8 cellular contexts compared by ENCODE assay signal in the genomic region with DNA sequence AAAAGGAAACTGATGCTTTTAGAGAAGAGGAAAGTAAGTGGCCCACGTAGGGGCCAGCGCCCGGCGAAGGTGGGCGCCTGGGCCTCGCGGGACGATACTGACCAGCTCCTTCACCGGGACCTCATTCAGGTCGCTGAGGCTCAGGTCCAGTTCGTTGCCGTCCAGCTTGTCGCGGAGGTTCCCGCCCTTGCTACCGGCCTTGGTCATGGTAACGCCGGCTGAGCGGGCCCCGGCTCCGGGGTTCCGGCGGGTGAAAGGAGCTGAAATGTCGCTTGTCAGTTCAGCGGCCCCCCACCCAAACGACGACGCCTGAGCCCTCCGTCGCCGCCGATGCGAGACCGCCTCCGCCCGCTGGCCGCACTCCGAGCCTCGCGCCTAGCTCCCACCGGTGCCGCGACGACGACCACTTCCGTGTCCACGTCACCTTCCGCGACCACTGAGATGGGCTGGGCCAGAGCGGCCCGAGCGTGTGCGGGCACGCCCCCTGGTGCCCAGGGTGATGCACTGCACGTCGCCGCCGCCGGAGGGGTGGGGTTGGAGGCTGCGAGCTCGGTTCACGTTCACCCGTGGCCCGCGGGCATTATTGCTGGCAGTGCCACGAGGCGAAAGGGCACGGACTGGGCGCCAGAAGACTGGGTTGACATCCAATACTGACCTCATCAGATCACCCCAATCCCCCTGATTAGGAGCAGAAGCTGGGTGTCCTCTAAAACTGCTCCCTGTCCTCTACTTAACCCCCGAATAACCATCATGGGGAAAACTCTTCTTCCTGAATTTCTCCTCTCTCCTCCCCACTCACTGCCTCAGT. TPM values are rescaled to one million over a fixed set of nuclear protein-coding genes. Genes with fewer than 3 reads are reported as not detected.
DNase-seq lines count a peak whose midpoint lies in the region; ATAC-seq and TF ChIP-seq lines count a peak whose summit lies in the region.

Gene LRRC59, minus strand, starts transcription at position 413 of the 808 bp plus-strand sequence. Its CDS starts 206 bp downstream, at position 207.

- H3K9me3 Mint-ChIP-seq in activated T-helper 17 cell treated with anti-CD3 and anti-CD28 coated beads, Interleukin-2, amount 50 U/mL, for 72 hours, result no peaks in the 10 kb centered on the region
- H3K9me3 Mint-ChIP-seq in natural killer cell, result no peaks in the 10 kb centered on the region

- ATAC-seq in GM21737 (IDR thresholded peaks at IDR 0.05; ENCODE audit: unreplicated experiment) (peak; percentile 91), natural killer cell (peak; percentile 98 to 100 (median 99))
- ATAC-seq in activated T-helper 17 cell treated with anti-CD3 and anti-CD28 coated beads, Interleukin-2, amount 50 U/mL, for 72 hours (replicated peaks), result peak; percentile 97

- peak within 1 kb of the TSS; percentile 87 for H2AFZ ChIP-seq in KMS-11 (ENCODE audit: low read depth)

- H3K4me3 ChIP-seq in KMS-11 (IDR thresholded peaks at IDR 0.05; ENCODE audit: insufficient read depth, low read depth, low read length) (no peak within 1 kb of the TSS), fibroblast of mammary gland (ENCODE audit: control insufficient read depth, low read depth, low read length) (peak within 1 kb of the TSS; percentile 99)

- no peaks in the 10 kb centered on the region for H3K27me3 Mint-ChIP-seq in activated T-helper 17 cell treated with anti-CD3 and anti-CD28 coated beads, Interleukin-2, amount 50 U/mL, for 72 hours
- H3K27me3 Mint-ChIP-seq in natural killer cell (ENCODE audit: low read depth in 2 of 2), result no peaks in the 10 kb centered on the region

- peaks cover 23% of the 10 kb centered on the region for H3K36me3 ChIP-seq in KMS-11 (ENCODE audit: insufficient read depth)

- peak within 1 kb of the TSS; percentile 98 for H3K4me2 ChIP-seq in KMS-11

- peaks cover 22% of the 10 kb centered on the region for H3K4me1 Mint-ChIP-seq in activated T-helper 17 cell treated with anti-CD3 and anti-CD28 coated beads, Interleukin-2, amount 50 U/mL, for 72 hours
- peaks cover 29 to 42% of the 10 kb centered on the region in 2 donors for H3K4me1 Mint-ChIP-seq in natural killer cell

- H3K4me1 ChIP-seq in KMS-11 (ENCODE audit: low read depth, poor library complexity, severe bottlenecking), result peaks cover 11% of the 10 kb centered on the region

- H3K79me2 ChIP-seq in KMS-11 (ENCODE audit: insufficient read depth, low read depth), result peaks cover 44% of the 10 kb centered on the region

- TF ChIP-seq CTCF in KMS-11 (conservative IDR thresholded peaks at IDR 0.05; ENCODE audit: low read depth, low read length) (peak; percentile 87), fibroblast of mammary gland (conservative IDR thresholded peaks at IDR 0.05; ENCODE audit: control insufficient read depth, insufficient read depth, low read depth, low read length) (peak; percentile 66), natural killer cell (IDR thresholded peaks at IDR 0.05) (peak; percentile 93)

- H4K20me1 ChIP-seq in KMS-11 (ENCODE audit: insufficient read depth), result peaks cover 18% of the 10 kb centered on the region

- intact Hi-C loops in natural killer cell (cut with micrococcal nuclease), result loop anchor here (5.0 kb wide), 1 partner anchor 35 kb away; no protein-coding TSS in a partner anchor

- H3K27ac ChIP-seq in KMS-11, result peak within 1 kb of the TSS; percentile 76

- H3K4me3 Mint-ChIP-seq in activated T-helper 17 cell treated with anti-CD3 and anti-CD28 coated beads, Interleukin-2, amount 50 U/mL, for 72 hours, result peak within 1 kb of the TSS; percentile 90
- peak within 1 kb of the TSS; percentile 92 for H3K4me3 Mint-ChIP-seq in natural killer cell

- no peaks in the 10 kb centered on the region for H3K27me3 ChIP-seq in KMS-11 (ENCODE audit: insufficient read depth, low read depth)

- peaks cover 43% of the 10 kb centered on the region for H3K36me3 Mint-ChIP-seq in activated T-helper 17 cell treated with anti-CD3 and anti-CD28 coated beads, Interleukin-2, amount 50 U/mL, for 72 hours (ENCODE audit: low read depth)
- peaks cover 16% of the 10 kb centered on the region for H3K36me3 Mint-ChIP-seq in natural killer cell

- peak within 1 kb of the TSS; percentile 95 for H3K9ac ChIP-seq in KMS-11

- DNase-seq in Daoy (ENCODE audit: low read depth) (peak; percentile 89), RPMI7951 (ENCODE audit: low read depth) (peak; percentile 79), fibroblast of mammary gland (ENCODE audit: low read depth) (peak; percentile 81), natural killer cell (peak; percentile 96)
- peak; percentile 80 to 95 (median 89) for DNase-seq in stimulated activated naive CD4-positive, alpha-beta T cell (lab: John Stamatoyannopoulos, UW)

- peak within 1 kb of the TSS; percentile 91 for H3K27ac Mint-ChIP-seq in activated T-helper 17 cell treated with anti-CD3 and anti-CD28 coated beads, Interleukin-2, amount 50 U/mL, for 72 hours
- peak within 1 kb of the TSS; percentile 59 to 79 for H3K27ac Mint-ChIP-seq in natural killer cell

RNA-seq across cellular contexts. Expression of gene LRRC59, which starts in this region (rescaled TPM):
- total RNA-seq in Daoy (2014; rRNA removed; shearing (Covaris generic)), result 151 and 155 TPM in 2 replicates
- 141 and 143 TPM in 2 replicates for total RNA-seq in RPMI7951 (2014; rRNA removed; shearing (Covaris generic))
- total RNA-seq in activated T-helper 17 cell treated with anti-CD3 and anti-CD28 coated beads, Interleukin-2, amount 50 U/mL, for 72 hours, result 100 to 1,000 TPM in 1 of 2 donors, 10 to 100 TPM in 1; 37.1 to 101 TPM
- 10 to 100 TPM; 55.6 to 62.7 (median 56.0) TPM for total RNA-seq in natural killer cell
